12 cellular contexts compared by ENCODE assay signal in the genomic region with DNA sequence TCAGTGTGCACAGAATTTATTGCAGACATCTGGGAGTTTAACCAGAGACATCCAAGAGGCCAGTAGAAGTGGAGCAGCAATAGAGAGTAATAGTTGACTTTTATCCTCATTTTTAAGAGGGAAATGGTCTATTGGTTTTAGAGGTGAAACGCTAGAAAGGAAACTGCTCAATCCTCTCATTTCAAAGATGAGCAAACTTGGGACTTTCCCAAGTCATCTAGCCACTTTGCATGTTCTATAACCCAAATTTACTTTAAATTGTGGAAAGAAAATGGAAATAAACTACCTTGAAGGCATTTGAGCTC.
DNase-seq lines count a peak whose midpoint lies in the region; ATAC-seq and TF ChIP-seq lines count a peak whose summit lies in the region.
"Had no signal": no experiment of that assay in that cellular context is flagged by ENCODE, and none has a peak within 500 bp of the region (broad histone marks: within the 10 kb centered on the region; RNA-seq: fewer than 3 reads in every experiment).

No MANE protein-coding gene starts in this region.

- ATAC-seq in GM18873 (IDR thresholded peaks at IDR 0.05; ENCODE audit: low FRiP score, unreplicated experiment) (peak; percentile 37), HG02623 (IDR thresholded peaks at IDR 0.05; ENCODE audit: unreplicated experiment) (peak; percentile 40), HG03565 (IDR thresholded peaks at IDR 0.05; ENCODE audit: unreplicated experiment) (peak; percentile 39)

- no peaks in the 10 kb centered on the region for H3K4me1 ChIP-seq in A673 (ENCODE audit: insufficient read depth, low read length, poor library complexity, severe bottlenecking)
- H3K4me1 ChIP-seq: left lung had no signal

- H3K36me3 ChIP-seq in A673 (ENCODE audit: insufficient read depth, low read length, poor library complexity, severe bottlenecking), result no peaks in the 10 kb centered on the region
- H3K36me3 ChIP-seq: left lung had no signal

- POLR2A ChIA-PET in A673 (lab: Charles Lee; ENCODE audit: low non-redundant PET), result no interaction called here

- DNase-seq in AG20443 (ENCODE audit: low spot score), result peak; percentile 51
- no peak for DNase-seq in inferior parietal cortex (ENCODE audit: extremely low spot score)
- no peak for DNase-seq in T-helper 9 cell
- no peak for DNase-seq in A673 (ENCODE audit: low spot score)
- DNase-seq in central memory CD4-positive, alpha-beta T cell, result no peak
- DNase-seq: activated naive CD4-positive, alpha-beta T cell; left lung; NCI-H2171 treated with DMSO at 0.1 percent for 48 hours had no signal

- BruUV-seq in A673 (replicated peaks; lab: Mats Ljungman, UMichigan), result no TSS peak

- no peaks in the 10 kb centered on the region for H3K27me3 ChIP-seq in A673 (replicated peaks; ENCODE audit: insufficient read depth, low read depth, low read length, poor library complexity)
- H3K27me3 ChIP-seq: left lung had no signal

- H3K4me3 ChIP-seq in A673 (ENCODE audit: low read depth, low read length, poor library complexity, severe bottlenecking), result no peak overlapping the region
- H3K4me3 ChIP-seq: left lung had no signal

- H3K9me3 ChIP-seq in A673 (ENCODE audit: low read depth, low read length, poor library complexity, severe bottlenecking), result no peaks in the 10 kb centered on the region
- H3K9me3 ChIP-seq: left lung had no signal

- CTCF ChIA-PET in A673 (lab: Charles Lee), result no interaction called here

- no peak overlapping the region for H3K27ac ChIP-seq in A673 (ENCODE audit: low read depth, low read length, poor library complexity, severe bottlenecking)
- H3K27ac ChIP-seq: C4-2B, left lung had no signal

- intact Hi-C loops in A673 (cut with micrococcal nuclease; ENCODE audit: unreplicated experiment), result no loop called here

- no peak for TF ChIP-seq CTCF in A673 (conservative IDR thresholded peaks at IDR 0.05; ENCODE audit: low read depth, low read length)
